ENCODE assay signal across 8 cellular contexts in genomic region chr9:112086627-112087026, GRCh38.
DNase-seq lines count a peak whose midpoint lies in the region.

No MANE protein-coding gene starts in this region.

- H3K4ac ChIP-seq in mesenchymal stem cell (ENCODE audit: low read depth in 1 of 2, low read length in 2 of 2) = no peak overlapping the region

- peaks cover 3% of the 10 kb centered on the region for H3K79me1 ChIP-seq in mesenchymal stem cell (replicated peaks; ENCODE audit: low read length, poor library complexity, severe bottlenecking)

- no peak overlapping the region for H3K14ac ChIP-seq in mesenchymal stem cell (ENCODE audit: low read length in 2 of 2)

- no peak overlapping the region for H4K91ac ChIP-seq in mesenchymal stem cell (ENCODE audit: low read length)

- DNase-seq in EH (ENCODE audit: low read depth) = peak; percentile 29
- DNase-seq in M059J (ENCODE audit: low read depth) = peak; percentile 43
- DNase-seq in astrocyte of the hippocampus (ENCODE audit: low read depth, low spot score) = peak; percentile 48
- peak; percentile 61 for DNase-seq in mesenchymal stem cell
- DNase-seq in NCI-H1436 (lab: John Stamatoyannopoulos, UW) = no peak
- DNase-seq in activated effector memory CD4-positive, alpha-beta T cell treated with anti-CD3 and anti-CD28 coated beads, Interleukin-2, amount 50 U/mL, for 16 hours = no peak
- no peak for DNase-seq in activated CD4-positive, alpha-beta T cell treated with anti-CD3 and anti-CD28 coated beads for 48 hours
- DNase-seq in SKM-1 treated with dmso at 0.1 percent for 144 hours (lab: John Stamatoyannopoulos, UW; ENCODE audit: unreplicated experiment) = no peak

- H3K4me3 ChIP-seq in mesenchymal stem cell (ENCODE audit: insufficient read depth in 1 of 2, low read depth in 1 of 2, low read length in 2 of 2) = no peak overlapping the region

- H3K18ac ChIP-seq in mesenchymal stem cell (ENCODE audit: low read depth in 1 of 2, low read length in 2 of 2) = no peak overlapping the region

- H3K9ac ChIP-seq in mesenchymal stem cell (ENCODE audit: low read length) = no peak overlapping the region

- H3K27me3 ChIP-seq in mesenchymal stem cell (ENCODE audit: control insufficient read depth in 1 of 2, insufficient read depth in 1 of 2, low read length in 2 of 2) = no peaks in the 10 kb centered on the region

- peaks cover 0 to 9% of the 10 kb centered on the region in 2 experiments for H3K36me3 ChIP-seq in mesenchymal stem cell (ENCODE audit: control insufficient read depth in 1 of 2, insufficient read depth in 2 of 2, low read depth in 1 of 2, low read length in 2 of 2)

- no peaks in the 10 kb centered on the region for H3K4me1 ChIP-seq in mesenchymal stem cell (ENCODE audit: control insufficient read depth, insufficient read depth, low read depth, low read length)

- no peak overlapping the region for H2BK12ac ChIP-seq in mesenchymal stem cell (ENCODE audit: low read length in 2 of 2)

- no peak overlapping the region for H2BK5ac ChIP-seq in mesenchymal stem cell (ENCODE audit: low read depth, low read length, poor library complexity, severe bottlenecking)

- H2BK15ac ChIP-seq in mesenchymal stem cell (ENCODE audit: low read depth, poor library complexity, severe bottlenecking) = no peak overlapping the region

- no peak overlapping the region for H3K23ac ChIP-seq in mesenchymal stem cell (ENCODE audit: low read length in 2 of 2)

- WGBS in mesenchymal stem cell = 87% methylated on average over 1 of the region's 2 CpGs

- H3K4me2 ChIP-seq in mesenchymal stem cell (ENCODE audit: low read length, poor library complexity, severe bottlenecking) = no peak overlapping the region

- no peaks in the 10 kb centered on the region for H3K9me3 ChIP-seq in mesenchymal stem cell (ENCODE audit: control insufficient read depth, low read length)

- no peak overlapping the region for H2AK5ac ChIP-seq in mesenchymal stem cell (ENCODE audit: low read length, severe bottlenecking)

- no peak overlapping the region for H3K27ac ChIP-seq in mesenchymal stem cell (ENCODE audit: low read length, poor library complexity, severe bottlenecking)

- no peak overlapping the region for H2BK120ac ChIP-seq in mesenchymal stem cell (ENCODE audit: low read depth, low read length)

- no peak overlapping the region for H2AFZ ChIP-seq in mesenchymal stem cell (ENCODE audit: low read depth, low read length)

- H4K8ac ChIP-seq in mesenchymal stem cell (ENCODE audit: low read length) = no peak overlapping the region

Comparison
In these comparisons a context has a peak if more than half of its experiments do, and no peak if none do; other contexts are left out.
1. DNase-seq: peak in EH (single experiment), M059J (single experiment), astrocyte of the hippocampus (single experiment) and mesenchymal stem cell (single experiment); none in NCI-H1436 (single experiment), activated effector memory CD4-positive, alpha-beta T cell treated with anti-CD3 and anti-CD28 coated beads, Interleukin-2, amount 50 U/mL, for 16 hours (single experiment), activated CD4-positive, alpha-beta T cell treated with anti-CD3 and anti-CD28 coated beads for 48 hours (single experiment) and SKM-1 treated with dmso at 0.1 percent for 144 hours (single experiment).